In genomic region chr1:40784141-40784770, GRCh38 we compare ENCODE assay signal across 8 cellular contexts. TPM values are rescaled to one million over a fixed set of nuclear protein-coding genes. Genes with fewer than 3 reads are reported as not detected.
DNase-seq lines count a peak whose midpoint lies in the region; ATAC-seq and TF ChIP-seq lines count a peak whose summit lies in the region.

No MANE protein-coding gene starts in this region.

- no peak for TF ChIP-seq CTCF in endodermal cell (conservative IDR thresholded peaks at IDR 0.05)
- TF ChIP-seq CTCF in omental fat pad (IDR thresholded peaks at IDR 0.05) = no peak

- peak overlapping the region; percentile 57 for H3K4me3 Mint-ChIP-seq in endodermal cell

- no peaks in the 10 kb centered on the region for H3K9me3 Mint-ChIP-seq in endodermal cell

- peaks cover 13% of the 10 kb centered on the region for H3K4me1 Mint-ChIP-seq in endodermal cell

- peak; percentile 52 for ATAC-seq in omental fat pad (ENCODE audit: low FRiP score)
- ATAC-seq in HG03097 (IDR thresholded peaks at IDR 0.05; ENCODE audit: low FRiP score, unreplicated experiment) = no peak
- no peak for ATAC-seq in HG03457 (IDR thresholded peaks at IDR 0.05; ENCODE audit: unreplicated experiment)
- no peak for ATAC-seq in GM19351 (IDR thresholded peaks at IDR 0.05; ENCODE audit: unreplicated experiment)

- peaks cover 55% of the 10 kb centered on the region for H3K27me3 ChIP-seq in endodermal cell (ENCODE audit: control insufficient read depth, insufficient read depth, low read length, poor library complexity, severe bottlenecking)

- H3K4me3 ChIP-seq in endodermal cell (ENCODE audit: low read length) = no peak overlapping the region

- H3K27me3 Mint-ChIP-seq in endodermal cell (ENCODE audit: insufficient read depth) = peaks cover 73% of the 10 kb centered on the region

- H3K4me1 ChIP-seq in endodermal cell (ENCODE audit: control insufficient read depth, insufficient read depth, low read length) = no peaks in the 10 kb centered on the region

- no peak overlapping the region for H3K27ac Mint-ChIP-seq in endodermal cell

- DNase-seq in ELF-1 (ENCODE audit: low read depth, low spot score) = peak; percentile 55
- peak; percentile 32 for DNase-seq in NCI-H526 treated with DMSO at 0.1 percent for 48 hours (lab: John Stamatoyannopoulos, UW)
- DNase-seq in endodermal cell = peak; percentile 81
- no peak for DNase-seq in omental fat pad (ENCODE audit: low spot score)
- no peak for DNase-seq in amniotic stem cell (lab: John Stamatoyannopoulos, UW)

- H3K27ac ChIP-seq in endodermal cell (ENCODE audit: low read depth, low read length) = no peak overlapping the region

- no peaks in the 10 kb centered on the region for H3K36me3 Mint-ChIP-seq in endodermal cell (ENCODE audit: low read depth)

- H3K9me3 ChIP-seq in endodermal cell (ENCODE audit: control insufficient read depth, low read length) = no peaks in the 10 kb centered on the region

- 14 to 15% methylated on average over 35 to 63 of the region's 63 CpGs for WGBS in endodermal cell (ENCODE audit: insufficient coverage in 1 of 2, insufficient read length in 1 of 2), 2 experiments

- no peak overlapping the region for H3K9ac ChIP-seq in endodermal cell (ENCODE audit: extremely low read depth, low read length, poor library complexity, severe bottlenecking)

- no peaks in the 10 kb centered on the region for H3K36me3 ChIP-seq in endodermal cell (ENCODE audit: control insufficient read depth, insufficient read depth, low read length)

RNA-seq across cellular contexts. Expression of gene KCNQ4, which starts 0.7 kb away (rescaled TPM):
- under 1 TPM; 0.22 to 0.88 TPM for total RNA-seq in endodermal cell
- polyA plus RNA-seq in endodermal cell (2013, experiment 1 of 2) = 1.7 TPM
- polyA plus RNA-seq in endodermal cell (2013, experiment 2 of 2) = 1.4 TPM
- 1 to 10 TPM in 1 of 4 donors, under 1 TPM in 3; 0.28 to 1.6 (median 0.83) TPM for total RNA-seq in omental fat pad

Comparison
In these comparisons a context has a peak if more than half of its experiments do, and no peak if none do; other contexts are left out.
1. DNase-seq: peak in ELF-1 (single experiment), NCI-H526 treated with DMSO at 0.1 percent for 48 hours (single experiment) and endodermal cell (single experiment); none in omental fat pad (single experiment) and amniotic stem cell (single experiment).